7 cellular contexts compared by ENCODE assay signal in the genomic region with DNA sequence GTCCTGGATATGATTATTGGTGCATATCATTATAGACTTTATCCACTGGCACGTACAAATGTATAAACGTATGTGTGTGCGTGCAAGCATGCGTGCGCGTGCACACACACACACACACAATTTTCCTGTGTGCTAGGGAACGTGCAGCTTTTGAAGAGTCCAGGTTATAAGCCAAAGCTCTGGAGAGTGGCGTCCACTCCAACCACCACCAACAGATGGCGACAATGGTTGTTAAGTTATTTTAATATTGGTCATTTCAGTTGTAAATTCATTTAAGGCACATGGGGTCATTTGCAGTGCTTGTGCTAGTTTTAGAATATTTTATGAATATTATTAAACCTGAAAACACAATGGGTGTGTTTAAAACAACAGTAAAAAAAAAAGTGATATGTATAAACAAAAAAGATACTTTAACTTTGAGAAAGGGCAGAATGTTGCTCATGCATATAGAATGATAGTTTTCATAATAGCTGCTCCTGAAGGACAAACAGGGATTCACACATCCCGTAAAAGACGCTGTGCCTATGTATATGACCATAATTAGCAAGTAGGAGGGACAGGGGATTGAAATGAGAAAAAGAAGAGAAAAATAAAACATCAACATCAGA.
DNase-seq lines count a peak whose midpoint lies in the region; ATAC-seq and TF ChIP-seq lines count a peak whose summit lies in the region.

No MANE protein-coding gene starts in this region.

- H3K4me3 ChIP-seq in RWPE2 (ENCODE audit: severe bottlenecking) (no peak overlapping the region), ascending aorta (no peak overlapping the region)

- H3K4me1 ChIP-seq in RWPE2 (ENCODE audit: insufficient read depth, poor library complexity, severe bottlenecking) (peaks cover 14% of the 10 kb centered on the region), ascending aorta (peaks cover 1 to 23% of the 10 kb centered on the region in 2 donors)

- TF ChIP-seq CTCF in GM10248 (IDR thresholded peaks at IDR 0.05; ENCODE audit: control extremely low read depth, extremely low read depth, low read depth, missing control alignments) (peak; percentile 60), RWPE2 (IDR thresholded peaks at IDR 0.05; ENCODE audit: poor library complexity, severe bottlenecking) (peak; percentile 87), ascending aorta (IDR thresholded peaks at IDR 0.05) (peak; percentile 27 to 81 (median 66))

- H3K27ac ChIP-seq in RWPE2 (ENCODE audit: poor library complexity, severe bottlenecking), result no peak overlapping the region
- no peak overlapping the region for H3K27ac ChIP-seq in ascending aorta

- H3K27me3 ChIP-seq in RWPE2 (ENCODE audit: insufficient read depth, poor library complexity, severe bottlenecking) (no peaks in the 10 kb centered on the region), ascending aorta (no peaks in the 10 kb centered on the region)

- DNase-seq in GM10248 (ENCODE audit: extremely low spot score) (peak; percentile 29), RWPE2 (ENCODE audit: low spot score) (no peak), ascending aorta (ENCODE audit: low spot score in 2 of 2) (peak in 1 of 2 donors; percentile 78), iPS-NIHi11 (ENCODE audit: low spot score) (peak; percentile 41), NK-92 (lab: John Stamatoyannopoulos, UW; ENCODE audit: unreplicated experiment) (no peak)
- DNase-seq in stimulated activated CD4-positive, alpha-beta T cell treated with anti-CD3 and anti-CD28 coated beads, Interleukin-4, amount 100 ng/mL, for 1 hour, result peak; percentile 54

- intact Hi-C loops in ascending aorta (cut with DNase I), result loop anchor here (1.0 to 2.0 kb wide), 3 partner anchors 83 to 669 kb away; no protein-coding TSS in a partner anchor

- peaks cover 7% of the 10 kb centered on the region; the same call in 1 of the 2 replicates for H3K36me3 ChIP-seq in RWPE2 (ENCODE audit: low read depth)
- no peaks in the 10 kb centered on the region for H3K36me3 ChIP-seq in ascending aorta

- peak; percentile 66 for ATAC-seq in HG03159 (IDR thresholded peaks at IDR 0.05; ENCODE audit: unreplicated experiment)
- ATAC-seq in RWPE2 (ENCODE audit: low read depth), result peak; percentile 50; the same call in 1 of the 3 replicates

- POLR2A ChIA-PET in GM10248 (lab: Yijun Ruan, JAX), result no interaction called here

- H3K9me3 ChIP-seq in RWPE2 (ENCODE audit: severe bottlenecking), result no peaks in the 10 kb centered on the region
- H3K9me3 ChIP-seq in ascending aorta, result no peaks in the 10 kb centered on the region

- CTCF ChIA-PET in GM10248 (lab: Yijun Ruan, JAX), result interaction anchor here (0.6 to 4.8 kb wide), 24 partner anchors 9 to 949 kb away, joined by 3 to 34 read pairs (median 4); no protein-coding TSS in a partner anchor

Comparison
In these comparisons a context has a peak if more than half of its experiments do, and no peak if none do; other contexts are left out.
1. DNase-seq: peak in GM10248 (single experiment), iPS-NIHi11 (single experiment) and stimulated activated CD4-positive, alpha-beta T cell treated with anti-CD3 and anti-CD28 coated beads, Interleukin-4, amount 100 ng/mL, for 1 hour (single experiment); none in RWPE2 (single experiment) and NK-92 (single experiment).
2. Peak in every context shown above with its lines, with median percentiles within 50 percentile points of each other: CTCF ChIP-seq.